ENCODE assay signal across 9 cellular contexts in the genomic region with DNA sequence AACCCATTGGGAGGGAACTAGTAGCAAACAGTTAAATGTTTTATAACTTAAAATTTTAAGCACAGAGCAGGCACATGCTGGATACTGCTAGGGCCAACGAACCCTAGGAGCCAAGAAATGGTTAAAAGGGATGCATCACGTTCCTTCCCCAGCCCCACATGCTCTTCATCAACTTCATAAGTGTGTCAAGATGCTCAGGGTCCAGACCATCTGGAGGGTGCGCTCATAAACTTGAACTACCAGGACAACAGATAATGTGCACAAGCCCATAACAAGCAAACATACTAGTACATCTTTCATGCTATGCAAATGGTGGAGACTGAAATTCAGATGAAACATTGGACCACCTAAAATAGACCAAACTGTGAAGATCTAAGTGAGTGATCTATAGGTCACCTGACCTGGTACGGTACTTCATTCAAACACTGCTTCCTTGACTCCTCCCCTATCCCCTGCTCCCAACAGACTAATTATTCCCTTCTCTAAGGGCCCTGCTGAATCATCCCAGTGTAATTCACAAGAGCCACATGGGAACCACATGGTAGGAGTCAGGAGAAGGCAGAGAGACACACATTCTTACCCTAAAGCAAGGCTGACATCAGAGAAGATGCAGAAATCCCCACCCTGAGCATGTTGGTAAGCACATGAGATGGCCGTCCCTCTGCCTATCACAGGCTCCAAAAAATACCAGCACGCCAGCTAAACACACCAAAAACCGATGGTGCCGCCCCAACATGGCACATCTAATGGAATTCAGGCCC.
DNase-seq lines count a peak whose midpoint lies in the region; ATAC-seq and TF ChIP-seq lines count a peak whose summit lies in the region.
"Had no signal": no experiment of that assay in that cellular context is flagged by ENCODE, and none has a peak within 500 bp of the region (broad histone marks: within the 10 kb centered on the region; RNA-seq: fewer than 3 reads in every experiment).

No MANE protein-coding gene starts in this region.

- H3K9me3 Mint-ChIP-seq in osteocyte (ENCODE audit: unreplicated experiment) = no peaks in the 10 kb centered on the region

- in situ Hi-C loops in G401 (cut with HindIII; ENCODE audit: low sequenced_read_pairs) = no loop called here

- peaks cover 10% of the 10 kb centered on the region for H3K36me3 Mint-ChIP-seq in osteocyte (ENCODE audit: unreplicated experiment)

- H3K4me1 Mint-ChIP-seq in osteocyte (ENCODE audit: unreplicated experiment) = peaks cover 95% of the 10 kb centered on the region

- TF ChIP-seq CTCF in PC-9 (conservative IDR thresholded peaks at IDR 0.05) (no peak), coronary artery (IDR thresholded peaks at IDR 0.05) (no peak), osteocyte (IDR thresholded peaks at IDR 0.05) (no peak)

- no peak overlapping the region for H3K4me3 ChIP-seq in PC-9
- no peak overlapping the region for H3K4me3 ChIP-seq in coronary artery

- H3K27me3 ChIP-seq in PC-9 (ENCODE audit: insufficient read depth, low read depth) = no peaks in the 10 kb centered on the region

- peak overlapping the region; percentile 92 for H3K27ac Mint-ChIP-seq in osteocyte (ENCODE audit: unreplicated experiment)
- H3K27ac Mint-ChIP-seq: H9 had no signal

- no peaks in the 10 kb centered on the region for H3K9me3 ChIP-seq in PC-9 (ENCODE audit: insufficient read depth, low read depth)

- POLR2A ChIA-PET in PC-9 (lab: Charles Lee; ENCODE audit: unreplicated experiment) = interaction anchor here (0.5 kb wide), 1 partner anchor 145 kb away, joined by 3 read pairs; no protein-coding TSS in a partner anchor

- ATAC-seq in GM18858 (IDR thresholded peaks at IDR 0.05; ENCODE audit: unreplicated experiment) = no peak

- peaks cover 25% of the 10 kb centered on the region for H3F3A ChIP-seq in PC-9 (ENCODE audit: insufficient read depth, low read depth)

- no peaks in the 10 kb centered on the region for H4K20me1 ChIP-seq in PC-9 (ENCODE audit: insufficient read depth)

- intact Hi-C loops in PC-9 (cut with micrococcal nuclease; ENCODE audit: unreplicated experiment) = no loop called here

- no peaks in the 10 kb centered on the region for H3K9me2 ChIP-seq in PC-9 (ENCODE audit: insufficient read depth)

- no peak overlapping the region for H2AFZ ChIP-seq in PC-9

- peaks cover 76% of the 10 kb centered on the region for H3K79me2 ChIP-seq in PC-9 (ENCODE audit: low read depth)

- H3K36me3 ChIP-seq in PC-9 (ENCODE audit: low read depth) = no peaks in the 10 kb centered on the region

- no peaks in the 10 kb centered on the region for H3K27me3 Mint-ChIP-seq in osteocyte (ENCODE audit: unreplicated experiment)

- DNase-seq in G401 (ENCODE audit: low spot score) = peak; percentile 44
- no peak for DNase-seq in PC-9
- no peak for DNase-seq in coronary artery (ENCODE audit: low spot score)
- DNase-seq in osteocyte (ENCODE audit: extremely low spot score, unreplicated experiment) = no peak
- DNase-seq in NCI-H2107 (lab: John Stamatoyannopoulos, UW) = no peak
- DNase-seq in HuH-7.5 (ENCODE audit: low spot score) = no peak
- DNase-seq in NCI-H2227 treated with DMSO at 0.1 percent for 48 hours (lab: John Stamatoyannopoulos, UW) = no peak
- DNase-seq: H9 had no signal

- peak overlapping the region; percentile 37 for H3K4me2 ChIP-seq in PC-9

- H3K27ac ChIP-seq in PC-9 (peak overlapping the region; percentile 56), coronary artery (peak overlapping the region; percentile 34 to 43)

- no TSS peak for BruUV-seq in PC-9 (replicated peaks; lab: Mats Ljungman, UMichigan)

- CTCF ChIA-PET in PC-9 (lab: Charles Lee) = no interaction called here

- H3K4me1 ChIP-seq in PC-9 (replicated peaks; ENCODE audit: insufficient read depth) = peaks cover 63% of the 10 kb centered on the region

- H3K4me3 Mint-ChIP-seq in osteocyte (ENCODE audit: unreplicated experiment) = no peak overlapping the region
- H3K4me3 Mint-ChIP-seq: H9 had no signal
